Comparison of ENCODE assay signal across 8 cellular contexts in the genomic region with DNA sequence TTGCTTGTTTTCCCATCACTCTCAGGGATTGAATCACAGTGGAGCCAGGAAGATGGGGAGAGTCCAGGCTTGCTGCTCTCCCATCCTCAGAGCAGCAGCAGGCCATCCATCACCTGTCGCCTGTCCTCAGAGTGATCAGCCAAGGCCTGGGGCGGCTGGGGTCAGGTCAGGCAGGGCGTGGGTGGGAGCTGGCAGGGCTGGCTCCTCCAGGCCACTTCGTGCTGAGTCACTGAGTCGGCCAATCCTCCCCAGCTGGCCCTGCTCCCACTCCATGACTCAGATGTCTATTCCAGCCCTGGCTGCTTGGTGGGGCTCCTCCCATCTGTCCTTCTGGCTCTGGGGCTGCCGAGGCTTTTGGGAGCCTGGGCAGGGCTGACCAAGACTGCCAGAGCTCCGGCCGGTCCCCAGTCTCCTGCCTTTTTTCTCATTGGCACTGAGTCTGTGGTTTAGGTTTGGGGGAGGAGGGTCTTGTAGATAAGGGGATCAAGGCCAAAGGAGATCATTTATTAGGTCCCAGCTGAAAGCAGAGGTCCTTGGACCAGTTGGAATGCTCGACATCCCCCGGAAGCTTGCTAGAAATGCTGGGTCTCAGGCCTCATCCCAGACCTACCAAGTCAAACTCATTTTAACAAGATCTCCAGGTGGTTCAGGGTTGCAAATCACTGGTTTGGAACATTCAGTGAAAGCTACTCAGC.
DNase-seq lines count a peak whose midpoint lies in the region; ATAC-seq, FAIRE-seq and TF ChIP-seq lines count a peak whose summit lies in the region.

No MANE protein-coding gene starts in this region.

- BruUV-seq in mammary epithelial cell (replicated peaks; lab: Mats Ljungman, UMichigan) = no TSS peak

- H3K36me3 ChIP-seq in mammary epithelial cell (ENCODE audit: insufficient read depth, low read length) = peaks cover 3% of the 10 kb centered on the region
- peaks cover 4 to 23% of the 10 kb centered on the region in 2 experiments for H3K36me3 ChIP-seq in keratinocyte (ENCODE audit: control insufficient read depth in 2 of 2, extremely low read depth in 1 of 2, insufficient read depth in 2 of 2, low read length in 2 of 2)
- H3K36me3 ChIP-seq in smooth muscle cell (ENCODE audit: low read depth) = no peaks in the 10 kb centered on the region

- POLR2A ChIA-PET in T-cell (lab: Charles Lee) = no interaction called here

- H3K4me3 ChIP-seq in mammary epithelial cell (replicated peaks in 1 of 3; ENCODE audit: insufficient read depth in 1 of 3, low read depth in 2 of 3, low read length in 3 of 3) (no peak overlapping the region), keratinocyte (ENCODE audit: control insufficient read depth in 2 of 3, extremely low read depth in 1 of 3, insufficient read depth in 2 of 3, low read depth in 1 of 3, low read length in 3 of 3) (peak overlapping the region in 1 of 3 experiments; percentile 32), smooth muscle cell (no peak overlapping the region)

- H3K9me3 ChIP-seq in mammary epithelial cell (replicated peaks; ENCODE audit: insufficient read depth, low read length) (no peaks in the 10 kb centered on the region), keratinocyte (ENCODE audit: control insufficient read depth, low read depth, low read length) (no peaks in the 10 kb centered on the region), smooth muscle cell (replicated peaks; ENCODE audit: low read depth) (no peaks in the 10 kb centered on the region)

- H3K4me1 ChIP-seq in mammary epithelial cell (ENCODE audit: insufficient read depth, low read length) = peaks cover 29% of the 10 kb centered on the region
- peaks cover 21% of the 10 kb centered on the region for H3K4me1 ChIP-seq in keratinocyte (ENCODE audit: control insufficient read depth, extremely low read depth, insufficient read depth, low read length)
- no peaks in the 10 kb centered on the region for H3K4me1 ChIP-seq in smooth muscle cell (ENCODE audit: low read depth)

- H3K9me1 ChIP-seq in keratinocyte (ENCODE audit: control insufficient read depth, extremely low read depth, insufficient read depth, low read length) = peaks cover 4% of the 10 kb centered on the region

- DNase-seq in DMS53 (lab: John Stamatoyannopoulos, UW) (peak; percentile 91), NCI-H226 (peak; percentile 96), mammary epithelial cell (peak; percentile 93), keratinocyte (ENCODE audit: low read depth, low spot score) (peak; percentile 52), smooth muscle cell (lab: John Stamatoyannopoulos, UW; ENCODE audit: unreplicated experiment) (peak; percentile 66), T-cell (no peak), NCI-H1092 (lab: John Stamatoyannopoulos, UW) (no peak)

- H3K27me3 ChIP-seq in mammary epithelial cell (ENCODE audit: insufficient read depth, low read length) = no peaks in the 10 kb centered on the region
- no peaks in the 10 kb centered on the region for H3K27me3 ChIP-seq in keratinocyte (ENCODE audit: control insufficient read depth, extremely low read depth, insufficient read depth, low read length)
- H3K27me3 ChIP-seq in smooth muscle cell (ENCODE audit: low read depth) = no peaks in the 10 kb centered on the region

- H3K27ac Mint-ChIP-seq in T-cell = no peak overlapping the region

- H3K9ac ChIP-seq in mammary epithelial cell (ENCODE audit: insufficient read depth, low read length) = no peak overlapping the region
- peak overlapping the region; percentile 68 for H3K9ac ChIP-seq in keratinocyte (ENCODE audit: control insufficient read depth, extremely low read depth, insufficient read depth, low read length)
- peak overlapping the region; percentile 28 for H3K9ac ChIP-seq in smooth muscle cell (ENCODE audit: low read depth)

- intact Hi-C loops in mammary epithelial cell (cut with micrococcal nuclease) = loop anchor here (5.0 kb wide), 2 partner anchors 70 to 145 kb away; no protein-coding TSS in a partner anchor

- FAIRE-seq in keratinocyte (lab: Jason Lieb, UNC) = peak; percentile 71

- peaks cover 23 to 41% (median 30%) of the 10 kb centered on the region in 3 donors for H3K4me1 Mint-ChIP-seq in T-cell

- H2AFZ ChIP-seq in mammary epithelial cell (ENCODE audit: low read depth, low read length) (peak overlapping the region; percentile 33), keratinocyte (ENCODE audit: control insufficient read depth, low read length) (peak overlapping the region; percentile 26), smooth muscle cell (ENCODE audit: low read depth) (peak overlapping the region; percentile 41)

- H3K79me2 ChIP-seq in mammary epithelial cell (ENCODE audit: insufficient read depth, low read length) (peaks cover 26% of the 10 kb centered on the region), keratinocyte (ENCODE audit: control insufficient read depth, insufficient read depth, low read length) (peaks cover 3% of the 10 kb centered on the region), smooth muscle cell (ENCODE audit: low read depth) (no peaks in the 10 kb centered on the region)

- 43% methylated on average over 5 of the region's 10 CpGs for WGBS in mammary epithelial cell (ENCODE audit: low coverage, missing lambda C conversion rate)
- 15% methylated on average over 9 of the region's 10 CpGs for WGBS in smooth muscle cell (ENCODE audit: low lambda C conversion rate)

- peak overlapping the region; percentile 62 for H3K27ac ChIP-seq in mammary epithelial cell (ENCODE audit: insufficient read depth, low read depth, low read length)
- peak overlapping the region; percentile 66 for H3K27ac ChIP-seq in keratinocyte (ENCODE audit: control insufficient read depth, insufficient read depth, low read length)
- H3K27ac ChIP-seq in smooth muscle cell (ENCODE audit: low read depth) = peak overlapping the region; percentile 76

- no peaks in the 10 kb centered on the region for H4K20me1 ChIP-seq in mammary epithelial cell (ENCODE audit: insufficient read depth, low read length)
- peaks cover 10% of the 10 kb centered on the region for H4K20me1 ChIP-seq in keratinocyte (ENCODE audit: control insufficient read depth, extremely low read depth, insufficient read depth, low read length)
- no peaks in the 10 kb centered on the region for H4K20me1 ChIP-seq in smooth muscle cell (ENCODE audit: low read depth)

- H3F3A ChIP-seq in smooth muscle cell (ENCODE audit: low read depth) = no peaks in the 10 kb centered on the region

- no peak overlapping the region for H3K4me3 Mint-ChIP-seq in T-cell

- TF ChIP-seq CTCF in mammary epithelial cell (conservative IDR thresholded peaks at IDR 0.05 in 1 of 2, IDR thresholded peaks at IDR 0.05 in 1 of 2; ENCODE audit: extremely low read depth in 1 of 2, insufficient read depth in 1 of 2, low read depth in 1 of 2, low read length in 2 of 2) = no peak
- no peak for TF ChIP-seq CTCF in keratinocyte (optimal IDR thresholded peaks at IDR 0.05 in 1 of 3, IDR thresholded peaks at IDR 0.05 in 1 of 3, conservative IDR thresholded peaks at IDR 0.05 in 1 of 3; ENCODE audit: extremely low read depth in 1 of 3, insufficient read depth in 2 of 3, low read length in 3 of 3)
- TF ChIP-seq CTCF in smooth muscle cell (IDR thresholded peaks at IDR 0.05; ENCODE audit: borderline replicate concordance, insufficient read depth, poor library complexity, severe bottlenecking) = no peak

- H3K27me3 Mint-ChIP-seq in T-cell = no peaks in the 10 kb centered on the region

- no peaks in the 10 kb centered on the region for H3K9me3 Mint-ChIP-seq in T-cell

- in situ Hi-C loops in mammary epithelial cell (cut with MboI; ENCODE audit: low sequenced_read_pairs in 2 of 2) = loop anchor here in 1 of 2 donors (5.0 kb wide), 1 partner anchor 145 kb away; no protein-coding TSS in a partner anchor

- dilution Hi-C loops in mammary epithelial cell (cut with HindIII; ENCODE audit: low sequenced_read_pairs) (no loop called here), keratinocyte (cut with MboI; ENCODE audit: extremely low pct_ligation_motif_present, low sequenced_read_pairs) (no loop called here)

- CTCF ChIA-PET in mammary epithelial cell (lab: Charles Lee; ENCODE audit: low non-redundant PET) (no interaction called here), T-cell (lab: Charles Lee) (interaction anchor here in 1 of 2 donors (0.5 kb wide), 1 partner anchor 12 kb away, joined by 3 read pairs; no protein-coding TSS in a partner anchor)

- H3K4me2 ChIP-seq in mammary epithelial cell (ENCODE audit: insufficient read depth, low read depth, low read length) (peak overlapping the region; percentile 26), keratinocyte (ENCODE audit: control insufficient read depth, extremely low read depth, insufficient read depth, low read depth, low read length) (peak overlapping the region; percentile 71), smooth muscle cell (peak overlapping the region; percentile 61)

- H3K36me3 Mint-ChIP-seq in T-cell = peaks cover 61% of the 10 kb centered on the region

- no peak for ATAC-seq in T-cell (replicated peaks in 1 of 4)
- no peak for ATAC-seq in HG03097 (IDR thresholded peaks at IDR 0.05; ENCODE audit: low FRiP score, unreplicated experiment)

Comparison
In these comparisons a context has a peak if more than half of its experiments do, and no peak if none do; other contexts are left out.
1. DNase-seq: peak in DMS53 (single experiment), NCI-H226 (single experiment), mammary epithelial cell (single experiment), keratinocyte (single experiment) and smooth muscle cell (single experiment); none in T-cell (0 of 34) and NCI-H1092 (single experiment).
2. Peak in every context shown above with its lines, with median percentiles within 50 percentile points of each other: H2AFZ ChIP-seq, H3K27ac ChIP-seq and H3K4me2 ChIP-seq.